23 cellular contexts compared by ENCODE assay signal in the genomic region with DNA sequence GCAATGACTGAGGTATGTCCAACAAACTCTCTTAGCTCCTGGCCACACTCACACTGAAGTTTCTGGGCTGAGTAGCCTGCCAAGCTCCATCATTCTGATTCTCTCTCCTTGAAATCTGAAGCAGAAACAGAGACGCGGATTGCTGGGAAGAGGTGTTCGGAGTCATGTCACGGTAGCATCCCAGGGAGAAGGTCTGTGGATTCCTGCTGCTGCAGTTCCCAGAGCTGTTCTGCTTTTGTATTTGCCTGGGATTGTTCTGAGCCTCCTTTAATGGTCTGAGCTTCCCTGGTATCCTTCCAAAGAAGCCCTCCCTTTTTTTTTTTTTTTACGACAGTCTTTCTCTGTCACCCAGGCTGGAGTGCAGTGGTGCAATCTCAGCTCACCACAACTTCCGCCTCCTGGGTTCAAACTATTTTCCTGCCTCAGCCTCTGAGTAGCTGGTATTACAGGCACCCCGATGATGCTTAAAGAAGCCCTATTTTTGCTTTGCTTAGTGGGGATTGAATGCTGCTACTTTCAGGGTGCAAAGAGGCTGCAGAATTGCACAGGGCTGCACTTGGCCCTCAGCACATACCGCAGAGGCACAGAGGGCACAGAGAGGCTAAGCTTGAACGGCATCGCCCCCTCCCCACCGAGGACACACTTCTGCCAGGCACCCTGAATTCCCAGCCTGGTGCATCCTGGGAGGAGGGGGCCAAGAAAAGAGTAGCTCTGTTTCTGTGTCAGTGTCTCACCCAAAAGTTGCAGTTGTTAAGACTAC.
A peak's percentile ranks its signal among the peaks of the same experiment; 100 is the strongest.
DNase-seq lines count a peak whose midpoint lies in the region; TF ChIP-seq lines count a peak whose summit lies in the region.
"Had no signal": no experiment of that assay in that cellular context is flagged by ENCODE, and none has a peak within 500 bp of the region (broad histone marks: within the 10 kb centered on the region; RNA-seq: fewer than 3 reads in every experiment).

No MANE protein-coding gene starts in this region.

- 79 to 89% methylated on average over 4 to 11 of the region's 11 CpGs for WGBS in endodermal cell (ENCODE audit: insufficient coverage in 1 of 2, insufficient read length in 1 of 2), 2 experiments

- H3K36me3 Mint-ChIP-seq in endodermal cell (ENCODE audit: low read depth), result peaks cover 2% of the 10 kb centered on the region
- H3K36me3 Mint-ChIP-seq: activated naive CD4-positive, alpha-beta T cell treated with anti-CD3 and anti-CD28 coated beads, Interleukin-2, amount 50 U/mL, for 72 hours; stimulated activated effector memory CD8-positive, alpha-beta T cell treated with anti-CD3 and anti-CD28 coated beads, Interleukin-12 subunit alpha, Interleukin-12 subunit beta, amount 100 ng/mL, for 72 hours; T-cell had no signal

- H3K4me3 ChIP-seq in endodermal cell (ENCODE audit: low read length) (no peak overlapping the region), colonic mucosa (no peak overlapping the region)
- H3K4me3 ChIP-seq: right lobe of liver, upper lobe of left lung had no signal

- no peak overlapping the region for H3K4me3 Mint-ChIP-seq in endodermal cell
- H3K4me3 Mint-ChIP-seq: activated CD4-positive, alpha-beta memory T cell treated with anti-CD3 and anti-CD28 coated beads, Interleukin-2, amount 10 ng/mL, durations not matched to agents 7 days and 5 days; activated T-helper 17 cell treated with anti-CD3 and anti-CD28 coated beads, Interleukin-2, amount 50 U/mL, for 72 hours; effector memory CD8-positive, alpha-beta T cell; stimulated activated effector memory CD8-positive, alpha-beta T cell treated with anti-CD3 and anti-CD28 coated beads, Interleukin-12 subunit alpha, Interleukin-12 subunit beta, amount 100 ng/mL, for 72 hours; T-cell had no signal

- H3K4me1 ChIP-seq in endodermal cell (ENCODE audit: control insufficient read depth, insufficient read depth, low read length) (no peaks in the 10 kb centered on the region), colonic mucosa (no peaks in the 10 kb centered on the region)
- H3K4me1 ChIP-seq: right lobe of liver, upper lobe of left lung had no signal

- no peaks in the 10 kb centered on the region for H3K9me3 Mint-ChIP-seq in endodermal cell

- H3K27me3 Mint-ChIP-seq in endodermal cell (ENCODE audit: insufficient read depth), result no peaks in the 10 kb centered on the region
- H3K27me3 Mint-ChIP-seq: activated CD4-positive, alpha-beta memory T cell treated with anti-CD3 and anti-CD28 coated beads, Interleukin-2, amount 10 ng/mL, durations not matched to agents 7 days and 5 days; T-cell had no signal

- intact Hi-C loops in colonic mucosa (cut with DNase I), result no loop called here

- DNase-seq in HT1080 (ENCODE audit: low read depth) (peak; percentile 49), NOMO-1 treated with dmso at 0.1 percent for 144 hours (lab: John Stamatoyannopoulos, UW; ENCODE audit: unreplicated experiment) (peak; percentile 53), endodermal cell (peak; percentile 65), pons (ENCODE audit: low spot score) (peak; percentile 12), activated gamma-delta T cell (lab: John Stamatoyannopoulos, UW) (no peak), colonic mucosa (no peak), midbrain (lab: John Stamatoyannopoulos, UW) (no peak)
- DNase-seq: activated CD4-positive, alpha-beta memory T cell treated with anti-CD3 and anti-CD28 coated beads, Interleukin-2, amount 10 ng/mL, durations not matched to agents 7 days and 5 days; activated CD4-positive, alpha-beta T cell treated with anti-CD3 and anti-CD28 coated beads for 1 hour; activated CD8-positive, alpha-beta memory T cell treated with anti-CD3 and anti-CD28 coated beads, Interleukin-2, amount 50 U/mL, for 48 hours; effector memory CD8-positive, alpha-beta T cell; NCI-H146; NCI-H446; right lobe of liver; SIG-M5; stimulated activated CD4-positive, alpha-beta T cell treated with anti-CD3 and anti-CD28 coated beads, Interleukin-12 subunit alpha, Interleukin-12 subunit beta, amount 100 ng/mL, for 4 hours; stimulated activated CD4-positive, alpha-beta T cell treated with anti-CD3 and anti-CD28 coated beads, Interleukin-4, amount 100 ng/mL, for 24 hours; T-cell; upper lobe of left lung had no signal

- H3K36me3 ChIP-seq in endodermal cell (ENCODE audit: control insufficient read depth, insufficient read depth, low read length) (no peaks in the 10 kb centered on the region), colonic mucosa (no peaks in the 10 kb centered on the region)
- H3K36me3 ChIP-seq: right lobe of liver, upper lobe of left lung had no signal

- peaks cover 11% of the 10 kb centered on the region for H3K4me1 Mint-ChIP-seq in endodermal cell
- H3K4me1 Mint-ChIP-seq: activated CD4-positive, alpha-beta memory T cell treated with anti-CD3 and anti-CD28 coated beads, Interleukin-2, amount 10 ng/mL, durations not matched to agents 7 days and 5 days; activated T-helper 17 cell treated with anti-CD3 and anti-CD28 coated beads, Interleukin-2, amount 50 U/mL, for 72 hours; stimulated activated effector memory CD8-positive, alpha-beta T cell treated with anti-CD3 and anti-CD28 coated beads, Interleukin-12 subunit alpha, Interleukin-12 subunit beta, amount 100 ng/mL, for 72 hours; T-cell had no signal

- no peak overlapping the region for H3K27ac Mint-ChIP-seq in endodermal cell
- H3K27ac Mint-ChIP-seq: activated CD4-positive, alpha-beta memory T cell treated with anti-CD3 and anti-CD28 coated beads, Interleukin-2, amount 10 ng/mL, durations not matched to agents 7 days and 5 days; activated naive CD4-positive, alpha-beta T cell treated with anti-CD3 and anti-CD28 coated beads, Interleukin-2, amount 50 U/mL, for 72 hours; activated T-helper 17 cell treated with anti-CD3 and anti-CD28 coated beads, Interleukin-2, amount 50 U/mL, for 72 hours; effector memory CD8-positive, alpha-beta T cell; progenitor cell of endocrine pancreas; stimulated activated effector memory CD8-positive, alpha-beta T cell treated with anti-CD3 and anti-CD28 coated beads, Interleukin-12 subunit alpha, Interleukin-12 subunit beta, amount 100 ng/mL, for 72 hours; T-cell had no signal

- H3K9ac ChIP-seq in endodermal cell (ENCODE audit: extremely low read depth, low read length, poor library complexity, severe bottlenecking) (no peak overlapping the region), colonic mucosa (ENCODE audit: low read depth in 2 of 2, low read length in 2 of 2) (no peak overlapping the region)

- H3K27ac ChIP-seq in endodermal cell (ENCODE audit: low read depth, low read length) (no peak overlapping the region), colonic mucosa (no peak overlapping the region)
- H3K27ac ChIP-seq: right lobe of liver, upper lobe of left lung had no signal

- H3K9me3 ChIP-seq in endodermal cell (ENCODE audit: control insufficient read depth, low read length) (no peaks in the 10 kb centered on the region), colonic mucosa (no peaks in the 10 kb centered on the region)
- H3K9me3 ChIP-seq: right lobe of liver, upper lobe of left lung had no signal

- TF ChIP-seq CTCF in endodermal cell (conservative IDR thresholded peaks at IDR 0.05) (no peak), colonic mucosa (IDR thresholded peaks at IDR 0.05) (no peak)

- no peaks in the 10 kb centered on the region for H3K27me3 ChIP-seq in endodermal cell (ENCODE audit: control insufficient read depth, insufficient read depth, low read length, poor library complexity, severe bottlenecking)
- no peaks in the 10 kb centered on the region for H3K27me3 ChIP-seq in colonic mucosa
- H3K27me3 ChIP-seq: right lobe of liver, upper lobe of left lung had no signal

Comparison
In these comparisons a context has a peak if more than half of its experiments do, and no peak if none do; other contexts are left out.
1. DNase-seq: peak in HT1080 (single experiment), NOMO-1 treated with dmso at 0.1 percent for 144 hours (single experiment), endodermal cell (single experiment) and pons (single experiment); none in activated gamma-delta T cell (single experiment), colonic mucosa (single experiment) and midbrain (single experiment).